Comparison of ENCODE assay signal across 1 cellular context in genomic region chr1:19436716-19437476, GRCh38.
A peak's percentile ranks its signal among the peaks of the same experiment; 100 is the strongest.
TF ChIP-seq lines count a peak whose summit lies in the region.

No MANE protein-coding gene starts in this region.

TF ChIP-seq in HepG2, 621 proteins besides CTCF, POLR2A, EP300 and RAD21 (continued from another document and continues in another):
- TF ChIP-seq, protein P1, sequence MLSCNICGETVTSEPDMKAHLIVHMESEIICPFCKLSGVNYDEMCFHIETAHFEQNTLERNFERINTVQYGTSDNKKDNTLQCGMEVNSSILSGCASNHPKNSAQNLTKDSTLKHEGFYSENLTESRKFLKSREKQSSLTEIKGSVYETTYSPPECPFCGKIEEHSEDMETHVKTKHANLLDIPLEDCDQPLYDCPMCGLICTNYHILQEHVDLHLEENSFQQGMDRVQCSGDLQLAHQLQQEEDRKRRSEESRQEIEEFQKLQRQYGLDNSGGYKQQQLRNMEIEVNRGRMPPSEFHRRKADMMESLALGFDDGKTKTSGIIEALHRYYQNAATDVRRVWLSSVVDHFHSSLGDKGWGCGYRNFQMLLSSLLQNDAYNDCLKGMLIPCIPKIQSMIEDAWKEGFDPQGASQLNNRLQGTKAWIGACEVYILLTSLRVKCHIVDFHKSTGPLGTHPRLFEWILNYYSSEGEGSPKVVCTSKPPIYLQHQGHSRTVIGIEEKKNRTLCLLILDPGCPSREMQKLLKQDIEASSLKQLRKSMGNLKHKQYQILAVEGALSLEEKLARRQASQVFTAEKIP (CRISPR knock-in tag; IDR thresholded peaks at IDR 0.05; ENCODE audit: borderline replicate concordance), result no peak
- no peak for TF ChIP-seq ZSCAN31 (CRISPR knock-in tag; IDR thresholded peaks at IDR 0.05; ENCODE audit: low read depth)
- no peak for TF ChIP-seq MED13 (CRISPR knock-in tag; IDR thresholded peaks at IDR 0.05)
- TF ChIP-seq FOXO1 (CRISPR knock-in tag; IDR thresholded peaks at IDR 0.05), result peak; percentile 89
- TF ChIP-seq ARHGAP35 (CRISPR knock-in tag; IDR thresholded peaks at IDR 0.05; ENCODE audit: borderline replicate concordance), result no peak
- no peak for TF ChIP-seq AGO2 (optimal IDR thresholded peaks at IDR 0.05; ENCODE audit: low read depth, low read length)
- TF ChIP-seq ZNF468 (CRISPR knock-in tag; IDR thresholded peaks at IDR 0.05), result no peak
- TF ChIP-seq ZNF484 (CRISPR knock-in tag; IDR thresholded peaks at IDR 0.05; ENCODE audit: borderline replicate concordance, low read depth), result no peak
- TF ChIP-seq, protein P2, sequence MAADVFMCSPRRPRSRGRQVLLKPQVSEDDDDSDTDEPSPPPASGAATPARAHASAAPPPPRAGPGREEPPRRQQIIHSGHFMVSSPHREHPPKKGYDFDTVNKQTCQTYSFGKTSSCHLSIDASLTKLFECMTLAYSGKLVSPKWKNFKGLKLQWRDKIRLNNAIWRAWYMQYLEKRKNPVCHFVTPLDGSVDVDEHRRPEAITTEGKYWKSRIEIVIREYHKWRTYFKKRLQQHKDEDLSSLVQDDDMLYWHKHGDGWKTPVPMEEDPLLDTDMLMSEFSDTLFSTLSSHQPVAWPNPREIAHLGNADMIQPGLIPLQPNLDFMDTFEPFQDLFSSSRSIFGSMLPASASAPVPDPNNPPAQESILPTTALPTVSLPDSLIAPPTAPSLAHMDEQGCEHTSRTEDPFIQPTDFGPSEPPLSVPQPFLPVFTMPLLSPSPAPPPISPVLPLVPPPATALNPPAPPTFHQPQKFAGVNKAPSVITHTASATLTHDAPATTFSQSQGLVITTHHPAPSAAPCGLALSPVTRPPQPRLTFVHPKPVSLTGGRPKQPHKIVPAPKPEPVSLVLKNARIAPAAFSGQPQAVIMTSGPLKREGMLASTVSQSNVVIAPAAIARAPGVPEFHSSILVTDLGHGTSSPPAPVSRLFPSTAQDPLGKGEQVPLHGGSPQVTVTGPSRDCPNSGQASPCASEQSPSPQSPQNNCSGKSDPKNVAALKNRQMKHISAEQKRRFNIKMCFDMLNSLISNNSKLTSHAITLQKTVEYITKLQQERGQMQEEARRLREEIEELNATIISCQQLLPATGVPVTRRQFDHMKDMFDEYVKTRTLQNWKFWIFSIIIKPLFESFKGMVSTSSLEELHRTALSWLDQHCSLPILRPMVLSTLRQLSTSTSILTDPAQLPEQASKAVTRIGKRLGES (CRISPR knock-in tag; IDR thresholded peaks at IDR 0.05; ENCODE audit: borderline replicate concordance), result no peak
- peak; percentile 45; the same call in 1 of the 2 replicates for TF ChIP-seq GATAD1 (CRISPR knock-in tag; IDR thresholded peaks at IDR 0.05)
- TF ChIP-seq ZNF367 (CRISPR knock-in tag; IDR thresholded peaks at IDR 0.05; ENCODE audit: borderline replicate concordance), result no peak
- TF ChIP-seq ZNF558 (CRISPR knock-in tag; IDR thresholded peaks at IDR 0.05; ENCODE audit: borderline replicate concordance), result no peak
- peak; percentile 66; the same call in 1 of the 2 replicates for TF ChIP-seq ZBTB7B (CRISPR knock-in tag; IDR thresholded peaks at IDR 0.05)
- TF ChIP-seq ZNF672 (CRISPR knock-in tag; IDR thresholded peaks at IDR 0.05), result no peak
- TF ChIP-seq KAT8 (CRISPR knock-in tag; IDR thresholded peaks at IDR 0.05), result peak; percentile 70
- TF ChIP-seq, protein P3, sequence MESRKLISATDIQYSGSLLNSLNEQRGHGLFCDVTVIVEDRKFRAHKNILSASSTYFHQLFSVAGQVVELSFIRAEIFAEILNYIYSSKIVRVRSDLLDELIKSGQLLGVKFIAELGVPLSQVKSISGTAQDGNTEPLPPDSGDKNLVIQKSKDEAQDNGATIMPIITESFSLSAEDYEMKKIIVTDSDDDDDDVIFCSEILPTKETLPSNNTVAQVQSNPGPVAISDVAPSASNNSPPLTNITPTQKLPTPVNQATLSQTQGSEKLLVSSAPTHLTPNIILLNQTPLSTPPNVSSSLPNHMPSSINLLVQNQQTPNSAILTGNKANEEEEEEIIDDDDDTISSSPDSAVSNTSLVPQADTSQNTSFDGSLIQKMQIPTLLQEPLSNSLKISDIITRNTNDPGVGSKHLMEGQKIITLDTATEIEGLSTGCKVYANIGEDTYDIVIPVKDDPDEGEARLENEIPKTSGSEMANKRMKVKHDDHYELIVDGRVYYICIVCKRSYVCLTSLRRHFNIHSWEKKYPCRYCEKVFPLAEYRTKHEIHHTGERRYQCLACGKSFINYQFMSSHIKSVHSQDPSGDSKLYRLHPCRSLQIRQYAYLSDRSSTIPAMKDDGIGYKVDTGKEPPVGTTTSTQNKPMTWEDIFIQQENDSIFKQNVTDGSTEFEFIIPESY (CRISPR knock-in tag; IDR thresholded peaks at IDR 0.05), result no peak
- TF ChIP-seq GABPB1 (CRISPR knock-in tag; IDR thresholded peaks at IDR 0.05), result 0 out of 2 replicates have a peak, but pooled peaks have one; percentile 26
- TF ChIP-seq ZNF441 (CRISPR knock-in tag; IDR thresholded peaks at IDR 0.05; ENCODE audit: borderline replicate concordance), result no peak
- no peak for TF ChIP-seq HMG20B (CRISPR knock-in tag; conservative IDR thresholded peaks at IDR 0.05)
- no peak for TF ChIP-seq NPAS2 (CRISPR knock-in tag; IDR thresholded peaks at IDR 0.05; ENCODE audit: borderline replicate concordance)
- TF ChIP-seq PHB2 (IDR thresholded peaks at IDR 0.05; ENCODE audit: partially characterized antibody), result no peak
- TF ChIP-seq POLR2AphosphoS2 (IDR thresholded peaks at IDR 0.05; ENCODE audit: low read depth, low read length), result no peak
- TF ChIP-seq ARNT2 (CRISPR knock-in tag; IDR thresholded peaks at IDR 0.05; ENCODE audit: low read depth), result no peak
- TF ChIP-seq, protein P4, sequence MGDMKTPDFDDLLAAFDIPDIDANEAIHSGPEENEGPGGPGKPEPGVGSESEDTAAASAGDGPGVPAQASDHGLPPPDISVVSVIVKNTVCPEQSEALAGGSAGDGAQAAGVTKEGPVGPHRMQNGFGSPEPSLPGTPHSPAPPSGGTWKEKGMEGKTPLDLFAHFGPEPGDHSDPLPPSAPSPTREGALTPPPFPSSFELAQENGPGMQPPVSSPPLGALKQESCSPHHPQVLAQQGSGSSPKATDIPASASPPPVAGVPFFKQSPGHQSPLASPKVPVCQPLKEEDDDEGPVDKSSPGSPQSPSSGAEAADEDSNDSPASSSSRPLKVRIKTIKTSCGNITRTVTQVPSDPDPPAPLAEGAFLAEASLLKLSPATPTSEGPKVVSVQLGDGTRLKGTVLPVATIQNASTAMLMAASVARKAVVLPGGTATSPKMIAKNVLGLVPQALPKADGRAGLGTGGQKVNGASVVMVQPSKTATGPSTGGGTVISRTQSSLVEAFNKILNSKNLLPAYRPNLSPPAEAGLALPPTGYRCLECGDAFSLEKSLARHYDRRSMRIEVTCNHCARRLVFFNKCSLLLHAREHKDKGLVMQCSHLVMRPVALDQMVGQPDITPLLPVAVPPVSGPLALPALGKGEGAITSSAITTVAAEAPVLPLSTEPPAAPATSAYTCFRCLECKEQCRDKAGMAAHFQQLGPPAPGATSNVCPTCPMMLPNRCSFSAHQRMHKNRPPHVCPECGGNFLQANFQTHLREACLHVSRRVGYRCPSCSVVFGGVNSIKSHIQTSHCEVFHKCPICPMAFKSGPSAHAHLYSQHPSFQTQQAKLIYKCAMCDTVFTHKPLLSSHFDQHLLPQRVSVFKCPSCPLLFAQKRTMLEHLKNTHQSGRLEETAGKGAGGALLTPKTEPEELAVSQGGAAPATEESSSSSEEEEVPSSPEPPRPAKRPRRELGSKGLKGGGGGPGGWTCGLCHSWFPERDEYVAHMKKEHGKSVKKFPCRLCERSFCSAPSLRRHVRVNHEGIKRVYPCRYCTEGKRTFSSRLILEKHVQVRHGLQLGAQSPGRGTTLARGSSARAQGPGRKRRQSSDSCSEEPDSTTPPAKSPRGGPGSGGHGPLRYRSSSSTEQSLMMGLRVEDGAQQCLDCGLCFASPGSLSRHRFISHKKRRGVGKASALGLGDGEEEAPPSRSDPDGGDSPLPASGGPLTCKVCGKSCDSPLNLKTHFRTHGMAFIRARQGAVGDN (CRISPR knock-in tag; IDR thresholded peaks at IDR 0.05), result peak; percentile 57
- no peak for TF ChIP-seq SMARCC2 (IDR thresholded peaks at IDR 0.05)
- TF ChIP-seq, protein P5, sequence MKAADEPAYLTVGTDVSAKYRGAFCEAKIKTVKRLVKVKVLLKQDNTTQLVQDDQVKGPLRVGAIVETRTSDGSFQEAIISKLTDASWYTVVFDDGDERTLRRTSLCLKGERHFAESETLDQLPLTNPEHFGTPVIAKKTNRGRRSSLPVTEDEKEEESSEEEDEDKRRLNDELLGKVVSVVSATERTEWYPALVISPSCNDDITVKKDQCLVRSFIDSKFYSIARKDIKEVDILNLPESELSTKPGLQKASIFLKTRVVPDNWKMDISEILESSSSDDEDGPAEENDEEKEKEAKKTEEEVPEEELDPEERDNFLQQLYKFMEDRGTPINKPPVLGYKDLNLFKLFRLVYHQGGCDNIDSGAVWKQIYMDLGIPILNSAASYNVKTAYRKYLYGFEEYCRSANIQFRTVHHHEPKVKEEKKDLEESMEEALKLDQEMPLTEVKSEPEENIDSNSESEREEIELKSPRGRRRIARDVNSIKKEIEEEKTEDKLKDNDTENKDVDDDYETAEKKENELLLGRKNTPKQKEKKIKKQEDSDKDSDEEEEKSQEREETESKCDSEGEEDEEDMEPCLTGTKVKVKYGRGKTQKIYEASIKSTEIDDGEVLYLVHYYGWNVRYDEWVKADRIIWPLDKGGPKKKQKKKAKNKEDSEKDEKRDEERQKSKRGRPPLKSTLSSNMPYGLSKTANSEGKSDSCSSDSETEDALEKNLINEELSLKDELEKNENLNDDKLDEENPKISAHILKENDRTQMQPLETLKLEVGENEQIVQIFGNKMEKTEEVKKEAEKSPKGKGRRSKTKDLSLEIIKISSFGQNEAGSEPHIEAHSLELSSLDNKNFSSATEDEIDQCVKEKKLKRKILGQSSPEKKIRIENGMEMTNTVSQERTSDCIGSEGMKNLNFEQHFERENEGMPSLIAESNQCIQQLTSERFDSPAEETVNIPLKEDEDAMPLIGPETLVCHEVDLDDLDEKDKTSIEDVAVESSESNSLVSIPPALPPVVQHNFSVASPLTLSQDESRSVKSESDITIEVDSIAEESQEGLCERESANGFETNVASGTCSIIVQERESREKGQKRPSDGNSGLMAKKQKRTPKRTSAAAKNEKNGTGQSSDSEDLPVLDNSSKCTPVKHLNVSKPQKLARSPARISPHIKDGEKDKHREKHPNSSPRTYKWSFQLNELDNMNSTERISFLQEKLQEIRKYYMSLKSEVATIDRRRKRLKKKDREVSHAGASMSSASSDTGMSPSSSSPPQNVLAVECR (CRISPR knock-in tag; IDR thresholded peaks at IDR 0.05; ENCODE audit: borderline replicate concordance), result peak; percentile 65; the same call in 1 of the 2 replicates
- TF ChIP-seq HMGXB4 (CRISPR knock-in tag; IDR thresholded peaks at IDR 0.05; ENCODE audit: borderline replicate concordance in 1 of 2, low read depth in 1 of 2), result no peak
- no peak for TF ChIP-seq KDM5B (CRISPR knock-in tag; IDR thresholded peaks at IDR 0.05; ENCODE audit: borderline replicate concordance)
- no peak for TF ChIP-seq NFKB2 (CRISPR knock-in tag; IDR thresholded peaks at IDR 0.05; ENCODE audit: borderline replicate concordance)
- TF ChIP-seq, protein P6, sequence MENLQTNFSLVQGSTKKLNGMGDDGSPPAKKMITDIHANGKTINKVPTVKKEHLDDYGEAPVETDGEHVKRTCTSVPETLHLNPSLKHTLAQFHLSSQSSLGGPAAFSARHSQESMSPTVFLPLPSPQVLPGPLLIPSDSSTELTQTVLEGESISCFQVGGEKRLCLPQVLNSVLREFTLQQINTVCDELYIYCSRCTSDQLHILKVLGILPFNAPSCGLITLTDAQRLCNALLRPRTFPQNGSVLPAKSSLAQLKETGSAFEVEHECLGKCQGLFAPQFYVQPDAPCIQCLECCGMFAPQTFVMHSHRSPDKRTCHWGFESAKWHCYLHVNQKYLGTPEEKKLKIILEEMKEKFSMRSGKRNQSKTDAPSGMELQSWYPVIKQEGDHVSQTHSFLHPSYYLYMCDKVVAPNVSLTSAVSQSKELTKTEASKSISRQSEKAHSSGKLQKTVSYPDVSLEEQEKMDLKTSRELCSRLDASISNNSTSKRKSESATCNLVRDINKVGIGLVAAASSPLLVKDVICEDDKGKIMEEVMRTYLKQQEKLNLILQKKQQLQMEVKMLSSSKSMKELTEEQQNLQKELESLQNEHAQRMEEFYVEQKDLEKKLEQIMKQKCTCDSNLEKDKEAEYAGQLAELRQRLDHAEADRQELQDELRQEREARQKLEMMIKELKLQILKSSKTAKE (CRISPR knock-in tag; IDR thresholded peaks at IDR 0.05; ENCODE audit: borderline replicate concordance), result peak; percentile 84
- TF ChIP-seq ZNF503 (CRISPR knock-in tag; IDR thresholded peaks at IDR 0.05), result peak; percentile 50; the same call in 1 of the 2 replicates
- TF ChIP-seq GATA4 (IDR thresholded peaks at IDR 0.05; ENCODE audit: borderline replicate concordance, low read depth), result no peak
- no peak for TF ChIP-seq SRSF4 (IDR thresholded peaks at IDR 0.05; ENCODE audit: low read depth, low read length, poor library complexity, severe bottlenecking)
- TF ChIP-seq, protein P7, sequence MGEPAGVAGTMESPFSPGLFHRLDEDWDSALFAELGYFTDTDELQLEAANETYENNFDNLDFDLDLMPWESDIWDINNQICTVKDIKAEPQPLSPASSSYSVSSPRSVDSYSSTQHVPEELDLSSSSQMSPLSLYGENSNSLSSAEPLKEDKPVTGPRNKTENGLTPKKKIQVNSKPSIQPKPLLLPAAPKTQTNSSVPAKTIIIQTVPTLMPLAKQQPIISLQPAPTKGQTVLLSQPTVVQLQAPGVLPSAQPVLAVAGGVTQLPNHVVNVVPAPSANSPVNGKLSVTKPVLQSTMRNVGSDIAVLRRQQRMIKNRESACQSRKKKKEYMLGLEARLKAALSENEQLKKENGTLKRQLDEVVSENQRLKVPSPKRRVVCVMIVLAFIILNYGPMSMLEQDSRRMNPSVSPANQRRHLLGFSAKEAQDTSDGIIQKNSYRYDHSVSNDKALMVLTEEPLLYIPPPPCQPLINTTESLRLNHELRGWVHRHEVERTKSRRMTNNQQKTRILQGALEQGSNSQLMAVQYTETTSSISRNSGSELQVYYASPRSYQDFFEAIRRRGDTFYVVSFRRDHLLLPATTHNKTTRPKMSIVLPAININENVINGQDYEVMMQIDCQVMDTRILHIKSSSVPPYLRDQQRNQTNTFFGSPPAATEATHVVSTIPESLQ (CRISPR knock-in tag; conservative IDR thresholded peaks at IDR 0.05), result no peak
